Comparison of ENCODE assay signal across 1 cellular context in the genomic region with DNA sequence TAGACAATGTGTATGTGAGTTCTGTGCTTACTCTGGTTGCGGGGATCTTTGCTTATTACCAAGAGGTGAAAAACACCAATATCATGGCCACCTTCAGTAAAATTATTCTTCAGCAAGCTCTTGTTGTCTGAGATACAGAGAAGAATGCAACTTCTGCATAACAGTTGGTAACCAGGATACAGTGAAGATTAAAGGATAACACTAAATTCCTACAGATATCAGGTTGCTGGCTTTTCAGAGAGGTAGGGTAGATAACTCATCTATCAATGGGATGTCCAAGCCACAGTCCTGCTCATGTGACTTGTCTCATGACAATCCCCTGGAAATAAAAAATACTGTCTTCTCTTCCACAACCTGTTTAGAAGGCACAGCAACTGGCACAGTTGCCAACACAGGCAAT.
TF ChIP-seq lines count a peak whose summit lies in the region.

No MANE protein-coding gene starts in this region.

TF ChIP-seq in IMR-90, 13 proteins besides CTCF, POLR2A, EP300 and RAD21:
- TF ChIP-seq FOS (IDR thresholded peaks at IDR 0.05; ENCODE audit: low read depth, low read length) (no peak), RCOR1 (IDR thresholded peaks at IDR 0.05; ENCODE audit: insufficient replicate concordance, low read length) (no peak)
